1 cellular context compared by ENCODE assay signal in genomic region chr11:1682225-1682901, GRCh38.
A peak's percentile ranks its signal among the peaks of the same experiment; 100 is the strongest.
TF ChIP-seq lines count a peak whose summit lies in the region.

No MANE protein-coding gene starts in this region.

TF ChIP-seq in HepG2, 621 proteins besides CTCF, POLR2A, EP300 and RAD21 (continued from another document and continues in another):
- TF ChIP-seq MEIS2 (CRISPR knock-in tag; IDR thresholded peaks at IDR 0.05) (peak; percentile 97), PATZ1 (CRISPR knock-in tag; IDR thresholded peaks at IDR 0.05) (no peak; the same call in 1 of the 2 replicates), PAF1 (CRISPR knock-in tag; IDR thresholded peaks at IDR 0.05) (peak; percentile 57; the same call in 1 of the 2 replicates), ZFP36L1 (CRISPR knock-in tag; IDR thresholded peaks at IDR 0.05) (no peak), PRPF4 (IDR thresholded peaks at IDR 0.05; ENCODE audit: low read depth, low read length, poor library complexity, severe bottlenecking) (no peak), XRCC5 (optimal IDR thresholded peaks at IDR 0.05; ENCODE audit: low read length) (no peak), RXRA (CRISPR knock-in tag; IDR thresholded peaks at IDR 0.05) (peak; percentile 81; the same call in 1 of the 2 replicates), MYPOP (CRISPR knock-in tag; IDR thresholded peaks at IDR 0.05) (0 out of 2 replicates have a peak, but pooled peaks have one; percentile 25), MLXIP (CRISPR knock-in tag; IDR thresholded peaks at IDR 0.05; ENCODE audit: borderline replicate concordance) (no peak), NCOA5 (CRISPR knock-in tag; IDR thresholded peaks at IDR 0.05) (no peak), ZBTB38 (CRISPR knock-in tag; IDR thresholded peaks at IDR 0.05) (peak; percentile 92), POLR2G (IDR thresholded peaks at IDR 0.05; ENCODE audit: low read depth, low read length) (no peak), SP5 (CRISPR knock-in tag; IDR thresholded peaks at IDR 0.05; ENCODE audit: borderline replicate concordance, low read depth) (0 out of 2 replicates have a peak, but pooled peaks have one; percentile 34), RCOR2 (CRISPR knock-in tag; IDR thresholded peaks at IDR 0.05) (peak; percentile 79), SIN3B (IDR thresholded peaks at IDR 0.05; ENCODE audit: low read length) (no peak), SIN3A (IDR thresholded peaks at IDR 0.05; ENCODE audit: borderline replicate concordance, low read depth, low read length) (no peak), CREB1 (IDR thresholded peaks at IDR 0.05) (no peak), CREB1 (CRISPR knock-in tag; IDR thresholded peaks at IDR 0.05) (peak; percentile 69), MTA1 (CRISPR knock-in tag; IDR thresholded peaks at IDR 0.05; ENCODE audit: borderline replicate concordance) (0 out of 2 replicates have a peak, but pooled peaks have one; percentile 54), ZNF703 (CRISPR knock-in tag; IDR thresholded peaks at IDR 0.05; ENCODE audit: borderline replicate concordance) (no peak), CHD4 (IDR thresholded peaks at IDR 0.05; ENCODE audit: borderline replicate concordance, low read length) (no peak), DR1 (CRISPR knock-in tag; IDR thresholded peaks at IDR 0.05) (no peak), FUBP1 (CRISPR knock-in tag; IDR thresholded peaks at IDR 0.05; ENCODE audit: borderline replicate concordance) (peak; percentile 60; the same call in 1 of the 2 replicates), ZBTB10 (CRISPR knock-in tag; IDR thresholded peaks at IDR 0.05; ENCODE audit: borderline replicate concordance) (no peak), ZNF468 (CRISPR knock-in tag; IDR thresholded peaks at IDR 0.05) (no peak), ZNF75D (CRISPR knock-in tag; IDR thresholded peaks at IDR 0.05; ENCODE audit: borderline replicate concordance) (no peak), MXI1 (IDR thresholded peaks at IDR 0.05; ENCODE audit: borderline replicate concordance, low read depth, low read length) (no peak), CENPT (CRISPR knock-in tag; IDR thresholded peaks at IDR 0.05; ENCODE audit: low read depth) (no peak), EZH2 (conservative IDR thresholded peaks at IDR 0.05; ENCODE audit: low read depth, low read length) (no peak), IRF9 (CRISPR knock-in tag; IDR thresholded peaks at IDR 0.05; ENCODE audit: borderline replicate concordance) (no peak), MAFG (CRISPR knock-in tag; IDR thresholded peaks at IDR 0.05) (no peak), IKZF5 (CRISPR knock-in tag; IDR thresholded peaks at IDR 0.05) (peak; percentile 78), SALL1 (CRISPR knock-in tag; IDR thresholded peaks at IDR 0.05) (peak; percentile 67), ZNF772 (CRISPR knock-in tag; IDR thresholded peaks at IDR 0.05) (no peak), HNRNPK (IDR thresholded peaks at IDR 0.05; ENCODE audit: low read depth, low read length, poor library complexity, severe bottlenecking) (no peak), ZHX2 (IDR thresholded peaks at IDR 0.05; ENCODE audit: low read depth) (peak; percentile 77), ZHX2 (CRISPR knock-in tag; IDR thresholded peaks at IDR 0.05; ENCODE audit: borderline replicate concordance) (no peak), MAX (IDR thresholded peaks at IDR 0.05) (peak; percentile 42), FOXO1 (CRISPR knock-in tag; IDR thresholded peaks at IDR 0.05) (peak; percentile 90), ZNF503 (CRISPR knock-in tag; IDR thresholded peaks at IDR 0.05) (peak; percentile 69; the same call in 1 of the 2 replicates)
